20 cellular contexts compared by ENCODE assay signal in the genomic region with DNA sequence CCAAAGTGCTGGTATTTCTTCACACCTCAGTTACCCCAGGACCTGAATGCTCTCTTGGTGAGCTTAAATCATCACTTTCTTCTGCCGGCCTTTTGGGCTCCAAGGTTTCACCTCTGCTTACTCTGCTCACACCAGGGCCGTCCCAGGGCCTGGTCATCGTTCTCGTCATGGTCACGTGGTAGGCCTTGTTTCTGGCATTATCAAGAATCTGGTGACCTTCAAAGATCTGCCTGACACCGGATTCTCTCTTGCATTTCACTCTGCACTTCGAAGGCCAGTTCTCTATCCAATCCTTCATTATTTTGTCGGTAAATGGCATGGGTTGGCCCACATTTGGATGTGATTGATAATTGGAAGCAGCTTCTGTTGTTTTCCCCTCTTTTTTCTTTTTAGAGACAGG.
DNase-seq lines count a peak whose midpoint lies in the region; ATAC-seq, FAIRE-seq and TF ChIP-seq lines count a peak whose summit lies in the region.
"Had no signal": no experiment of that assay in that cellular context is flagged by ENCODE, and none has a peak within 500 bp of the region (broad histone marks: within the 10 kb centered on the region; RNA-seq: fewer than 3 reads in every experiment).

No MANE protein-coding gene starts in this region.

- WGBS in HepG2 (ENCODE audit: low lambda C conversion rate), result 6% methylated on average over 8 of the region's 8 CpGs
- 74% methylated on average over 8 of the region's 8 CpGs for WGBS in right lobe of liver (ENCODE audit: insufficient coverage, low coverage, low lambda C conversion rate, missing lambda C conversion rate)
- 79 to 82% methylated on average over 8 of the region's 8 CpGs for WGBS in testis, 2 donors

- FAIRE-seq in HepG2 (lab: Jason Lieb, UNC), result no peak
- FAIRE-seq: A204.1, GM12878, GM19239 had no signal

- ATAC-seq in HepG2 (no peak), right lobe of liver (no peak)
- ATAC-seq: GM12878, GM23338, HCT116 had no signal

- no peak for TF ChIP-seq RAD21 in HepG2 (CRISPR knock-in tag; IDR thresholded peaks at IDR 0.05)

- no peak for TF ChIP-seq POLR2A in HepG2 (IDR thresholded peaks at IDR 0.05; ENCODE audit: insufficient read depth in 1 of 2, low read depth in 2 of 2, low read length in 2 of 2)
- TF ChIP-seq POLR2A in right lobe of liver (IDR thresholded peaks at IDR 0.05), result no peak
- no peak for TF ChIP-seq POLR2A in testis (IDR thresholded peaks at IDR 0.05)

- TF ChIP-seq CTCF in HepG2 (CRISPR knock-in tag; IDR thresholded peaks at IDR 0.05) (no peak), right lobe of liver (IDR thresholded peaks at IDR 0.05) (no peak), dorsolateral prefrontal cortex (IDR thresholded peaks at IDR 0.05 in 54 of 56, conservative IDR thresholded peaks at IDR 0.05 in 2 of 56; ENCODE audit: low read depth in 1 of 56, partially characterized antibody in 56 of 56) (no peak), testis (IDR thresholded peaks at IDR 0.05) (no peak)

- POLR2A ChIA-PET in HepG2 (lab: Yijun Ruan, JAX), result no interaction called here

- H2AFZ ChIP-seq in HepG2 (ENCODE audit: low read length), result no peak overlapping the region
- H2AFZ ChIP-seq: GM23338 had no signal

- CTCF ChIA-PET in HepG2 (lab: Yijun Ruan, JAX; ENCODE audit: low intra/inter-chr PET ratio, low total read pairs), result no interaction called here

- no peaks in the 10 kb centered on the region for H4K20me1 ChIP-seq in HepG2 (ENCODE audit: insufficient read depth, low read length)
- H4K20me1 ChIP-seq: BLaER1 treated with 17β-estradiol and CSF1 and Interleukin-3, amounts not matched to agents 10 nM and 100 nM had no signal

- TF ChIP-seq EP300 in HepG2 (IDR thresholded peaks at IDR 0.05; ENCODE audit: low read depth in 2 of 2, low read length in 2 of 2) (no peak), HepG2 (CRISPR knock-in tag; IDR thresholded peaks at IDR 0.05; ENCODE audit: borderline replicate concordance) (no peak)

- no peaks in the 10 kb centered on the region for H3K36me3 ChIP-seq in HepG2 (replicated peaks in 1 of 2; ENCODE audit: control insufficient read depth in 1 of 2, insufficient read depth in 2 of 2, low read length in 2 of 2)
- no peaks in the 10 kb centered on the region for H3K36me3 ChIP-seq in right lobe of liver
- H3K36me3 ChIP-seq in testis (ENCODE audit: low read depth, missing control alignments), result no peaks in the 10 kb centered on the region
- H3K36me3 ChIP-seq: BLaER1 treated with 17β-estradiol and CSF1 and Interleukin-3, amounts not matched to agents 10 nM and 100 nM had no signal

- no peak overlapping the region for H3K4me2 ChIP-seq in HepG2 (ENCODE audit: low read depth, low read length)
- H3K4me2 ChIP-seq: BLaER1 treated with 17β-estradiol and CSF1 and Interleukin-3, amounts not matched to agents 10 nM and 100 nM; GM23338 had no signal

- no TSS peak for BruUV-seq in HepG2 (replicated peaks; lab: Mats Ljungman, UMichigan)

- H3K4me3 ChIP-seq in HepG2 (replicated peaks in 1 of 3; ENCODE audit: insufficient read depth in 1 of 3, low read depth in 2 of 3, low read length in 3 of 3) (no peak overlapping the region), right lobe of liver (no peak overlapping the region), dorsolateral prefrontal cortex (no peak overlapping the region), testis (no peak overlapping the region)
- H3K4me3 ChIP-seq: BLaER1 treated with 17β-estradiol and CSF1 and Interleukin-3, amounts not matched to agents 10 nM and 100 nM; GM12878; GM23338 had no signal

- no peak overlapping the region for H3K27ac ChIP-seq in HepG2 (ENCODE audit: extremely low read length, insufficient read depth, low read length)
- no peak overlapping the region for H3K27ac ChIP-seq in right lobe of liver
- H3K27ac ChIP-seq in dorsolateral prefrontal cortex, result peak overlapping the region in 48 of 59 donors; percentile 28 to 89 (median 67)
- peak overlapping the region; percentile 78 for H3K27ac ChIP-seq in temporal lobe (ENCODE audit: low read depth, low read length)
- H3K27ac ChIP-seq in testis, result no peak overlapping the region
- H3K27ac ChIP-seq: 22Rv1; BLaER1 treated with 17β-estradiol and CSF1 and Interleukin-3, amounts not matched to agents 10 nM and 100 nM had no signal

- no peaks in the 10 kb centered on the region for H3K4me1 ChIP-seq in HepG2 (ENCODE audit: insufficient read depth, low read length)
- no peaks in the 10 kb centered on the region for H3K4me1 ChIP-seq in right lobe of liver
- H3K4me1 ChIP-seq in testis, result no peaks in the 10 kb centered on the region

- H3K9me3 ChIP-seq in HepG2 (ENCODE audit: low read length) (no peaks in the 10 kb centered on the region), right lobe of liver (no peaks in the 10 kb centered on the region), testis (no peaks in the 10 kb centered on the region)
- H3K9me3 ChIP-seq: BLaER1 treated with 17β-estradiol and CSF1 and Interleukin-3, amounts not matched to agents 10 nM and 100 nM had no signal

- in situ Hi-C loops in HepG2 (cut with HindIII; ENCODE audit: extremely low pct_ligation_motif_present, low pct_unique_long_range_greater_than_20kb), result no loop called here

- intact Hi-C loops in HepG2 (cut with micrococcal nuclease; ENCODE audit: unreplicated experiment) (loop anchor here (5.0 to 10.0 kb wide), 2 partner anchors 1291 to 1354 kb away; no protein-coding TSS in a partner anchor), right lobe of liver (cut with DNase I) (loop anchor here (10.0 kb wide), 2 partner anchors 184 to 194 kb away; no protein-coding TSS in a partner anchor), dorsolateral prefrontal cortex (cut with DNase I) (loop anchor here in 1 of 2 donors (10.0 kb wide), 2 partner anchors 64 to 1294 kb away; no protein-coding TSS in a partner anchor), testis (cut with DNase I; ENCODE audit: low total_unique reads) (no loop called here)

- H3K27me3 ChIP-seq in HepG2 (ENCODE audit: control insufficient read depth in 1 of 2, insufficient read depth in 2 of 2, low read length in 2 of 2) (no peaks in the 10 kb centered on the region; a peak in 1 of 5 replicates), right lobe of liver (no peaks in the 10 kb centered on the region), dorsolateral prefrontal cortex (peaks cover 0 to 10% (median 0%) of the 10 kb centered on the region in 45 donors), testis (no peaks in the 10 kb centered on the region)
- H3K27me3 ChIP-seq: BLaER1 treated with 17β-estradiol and CSF1 and Interleukin-3, amounts not matched to agents 10 nM and 100 nM had no signal

- no peak overlapping the region for H3K9ac ChIP-seq in HepG2 (ENCODE audit: insufficient read depth, low read depth, low read length)
- H3K9ac ChIP-seq: BLaER1 treated with 17β-estradiol and CSF1 and Interleukin-3, amounts not matched to agents 10 nM and 100 nM had no signal

- DNase-seq in HepG2 (ENCODE audit: low spot score) (no peak), right lobe of liver (no peak), dorsolateral prefrontal cortex (no peak), testis (no peak), activated gamma-delta T cell (lab: John Stamatoyannopoulos, UW) (no peak)
- DNase-seq: CD4-positive, alpha-beta T cell; CD8-positive, alpha-beta memory T cell; DMS 273 treated with DMSO at 0.1 percent for 48 hours; DMS79; EL; GDM1; H9 had no signal

- H3K79me2 ChIP-seq in HepG2 (ENCODE audit: insufficient read depth, low read length), result no peaks in the 10 kb centered on the region

TF ChIP-seq in HepG2, 621 proteins besides CTCF, POLR2A, EP300 and RAD21 (continues in another document):
- TF ChIP-seq SALL1 (CRISPR knock-in tag; IDR thresholded peaks at IDR 0.05) (no peak), RAD51 (IDR thresholded peaks at IDR 0.05; ENCODE audit: borderline replicate concordance) (peak; percentile 32; the same call in 1 of the 2 replicates), HMG20B (CRISPR knock-in tag; conservative IDR thresholded peaks at IDR 0.05) (no peak)
- TF ChIP-seq, protein P1, sequence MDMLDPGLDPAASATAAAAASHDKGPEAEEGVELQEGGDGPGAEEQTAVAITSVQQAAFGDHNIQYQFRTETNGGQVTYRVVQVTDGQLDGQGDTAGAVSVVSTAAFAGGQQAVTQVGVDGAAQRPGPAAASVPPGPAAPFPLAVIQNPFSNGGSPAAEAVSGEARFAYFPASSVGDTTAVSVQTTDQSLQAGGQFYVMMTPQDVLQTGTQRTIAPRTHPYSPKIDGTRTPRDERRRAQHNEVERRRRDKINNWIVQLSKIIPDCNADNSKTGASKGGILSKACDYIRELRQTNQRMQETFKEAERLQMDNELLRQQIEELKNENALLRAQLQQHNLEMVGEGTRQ (IDR thresholded peaks at IDR 0.05; ENCODE audit: low read depth, low read length), result 0 out of 2 replicates have a peak, but pooled peaks have one; percentile 14
- TF ChIP-seq, protein P1 (CRISPR knock-in tag; IDR thresholded peaks at IDR 0.05; ENCODE audit: borderline replicate concordance), result no peak

Comparison
In these comparisons a context has a peak if more than half of its experiments do, and no peak if none do; other contexts are left out.
1. H3K27ac ChIP-seq: peak in dorsolateral prefrontal cortex (48 of 59) and temporal lobe (single experiment); none in HepG2 (single experiment), right lobe of liver (0 of 3) and testis (0 of 2).